In the genomic region with DNA sequence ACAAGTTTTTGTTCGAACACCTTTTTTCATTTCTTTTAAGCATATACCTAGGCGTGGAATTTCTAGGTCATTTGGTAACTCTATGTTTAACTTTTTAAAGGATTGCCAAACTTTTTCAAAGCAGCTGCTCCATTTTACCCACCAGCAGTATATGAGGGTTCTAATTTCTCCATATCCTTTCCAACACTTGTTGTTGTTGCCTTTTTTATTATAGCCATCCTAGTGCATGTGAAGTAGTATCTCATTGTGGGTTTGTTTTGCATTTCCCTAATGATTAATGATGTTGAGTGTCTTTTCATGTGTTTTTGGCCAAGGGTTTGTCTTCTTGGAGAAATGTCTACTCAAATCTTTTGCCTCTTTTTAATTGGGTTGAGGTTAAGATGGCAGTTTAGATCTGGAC, we compare ENCODE assay signal across 10 cellular contexts.
"Had no signal": no experiment of that assay in that cellular context is flagged by ENCODE, and none has a peak within 500 bp of the region (broad histone marks: within the 10 kb centered on the region; RNA-seq: fewer than 3 reads in every experiment).

No MANE protein-coding gene starts in this region.

- H3K36me3 ChIP-seq: HAP-1 had no signal

- H3K4me1 ChIP-seq: HAP-1 had no signal

- DNase-seq: GM23248, GOT3, H7, H9, HCEC 1CT, HFFc6 had no signal

- H2AFZ ChIP-seq: GM23248, GM23338 had no signal

- ATAC-seq: GM23338, HCT116 had no signal

- H3K27ac ChIP-seq: GM23248 had no signal

- FAIRE-seq: H1 had no signal

- H3K4me3 ChIP-seq: GM23248, GM23338, HAP-1 had no signal

- H3K9ac ChIP-seq: GM23248 had no signal

- H3K4me2 ChIP-seq: GM23338 had no signal
